1 cellular context compared by ENCODE assay signal in the genomic region with DNA sequence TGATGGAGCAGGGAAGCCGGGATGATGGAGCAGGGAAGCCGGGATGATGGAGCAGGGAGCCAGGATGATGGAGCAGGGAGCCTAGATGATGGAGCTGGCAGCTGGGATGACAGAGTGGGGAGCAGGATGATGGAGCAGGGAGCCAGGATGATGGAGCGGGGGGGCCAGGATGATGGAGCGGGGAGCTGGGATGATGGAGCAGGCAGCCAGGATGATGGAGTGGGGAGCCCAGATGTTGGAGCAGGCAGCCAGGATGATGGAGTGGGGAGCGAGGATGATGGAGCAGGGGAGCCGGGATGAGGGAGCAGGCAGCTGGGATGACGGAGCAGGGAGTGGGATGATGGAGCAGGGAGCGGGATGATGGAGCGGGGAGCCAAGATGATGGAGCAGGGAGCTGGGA.
TF ChIP-seq lines count a peak whose summit lies in the region.

No MANE protein-coding gene starts in this region.

TF ChIP-seq in HEK293, 187 proteins besides CTCF, POLR2A, EP300 and RAD21 (continued from another document and continues in another):
- TF ChIP-seq, protein P1, sequence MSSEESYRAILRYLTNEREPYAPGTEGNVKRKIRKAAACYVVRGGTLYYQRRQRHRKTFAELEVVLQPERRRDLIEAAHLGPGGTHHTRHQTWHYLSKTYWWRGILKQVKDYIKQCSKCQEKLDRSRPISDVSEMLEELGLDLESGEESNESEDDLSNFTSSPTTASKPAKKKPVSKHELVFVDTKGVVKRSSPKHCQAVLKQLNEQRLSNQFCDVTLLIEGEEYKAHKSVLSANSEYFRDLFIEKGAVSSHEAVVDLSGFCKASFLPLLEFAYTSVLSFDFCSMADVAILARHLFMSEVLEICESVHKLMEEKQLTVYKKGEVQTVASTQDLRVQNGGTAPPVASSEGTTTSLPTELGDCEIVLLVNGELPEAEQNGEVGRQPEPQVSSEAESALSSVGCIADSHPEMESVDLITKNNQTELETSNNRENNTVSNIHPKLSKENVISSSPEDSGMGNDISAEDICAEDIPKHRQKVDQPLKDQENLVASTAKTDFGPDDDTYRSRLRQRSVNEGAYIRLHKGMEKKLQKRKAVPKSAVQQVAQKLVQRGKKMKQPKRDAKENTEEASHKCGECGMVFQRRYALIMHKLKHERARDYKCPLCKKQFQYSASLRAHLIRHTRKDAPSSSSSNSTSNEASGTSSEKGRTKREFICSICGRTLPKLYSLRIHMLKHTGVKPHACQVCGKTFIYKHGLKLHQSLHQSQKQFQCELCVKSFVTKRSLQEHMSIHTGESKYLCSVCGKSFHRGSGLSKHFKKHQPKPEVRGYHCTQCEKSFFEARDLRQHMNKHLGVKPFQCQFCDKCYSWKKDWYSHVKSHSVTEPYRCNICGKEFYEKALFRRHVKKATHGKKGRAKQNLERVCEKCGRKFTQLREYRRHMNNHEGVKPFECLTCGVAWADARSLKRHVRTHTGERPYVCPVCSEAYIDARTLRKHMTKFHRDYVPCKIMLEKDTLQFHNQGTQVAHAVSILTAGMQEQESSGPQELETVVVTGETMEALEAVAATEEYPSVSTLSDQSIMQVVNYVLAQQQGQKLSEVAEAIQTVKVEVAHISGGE (tag by site-specific recombination; conservative IDR thresholded peaks at IDR 0.05; ENCODE audit: low read depth) = no peak
- TF ChIP-seq ZNF2 (tag by site-specific recombination; IDR thresholded peaks at IDR 0.05) (peak; percentile 74; the same call in 1 of the 2 replicates), ZNF701 (tag by site-specific recombination; IDR thresholded peaks at IDR 0.05) (no peak), ZNF426 (tag by site-specific recombination; IDR thresholded peaks at IDR 0.05) (no peak), ZNF654 (tag by site-specific recombination; IDR thresholded peaks at IDR 0.05; ENCODE audit: low read depth) (no peak), ZNF768 (tag by site-specific recombination; IDR thresholded peaks at IDR 0.05) (no peak), ZNF133 (tag by site-specific recombination; IDR thresholded peaks at IDR 0.05) (peak; percentile 40; the same call in 1 of the 2 replicates), MEIS1 (CRISPR knock-in tag; IDR thresholded peaks at IDR 0.05; ENCODE audit: borderline replicate concordance) (no peak), ZNF792 (tag by site-specific recombination; IDR thresholded peaks at IDR 0.05) (no peak), ZNF114 (tag by site-specific recombination; IDR thresholded peaks at IDR 0.05) (no peak), ZFP41 (tag by site-specific recombination; IDR thresholded peaks at IDR 0.05; ENCODE audit: borderline replicate concordance) (no peak; the same call in 1 of the 2 replicates), ZNF302 (tag by site-specific recombination; IDR thresholded peaks at IDR 0.05; ENCODE audit: low read depth) (no peak), ZNF132 (tag by site-specific recombination; IDR thresholded peaks at IDR 0.05; ENCODE audit: borderline replicate concordance) (no peak), ZBTB7A (tag by site-specific recombination; IDR thresholded peaks at IDR 0.05; ENCODE audit: low read depth) (peak; percentile 82; the same call in 1 of the 2 replicates), PRDM1 (tag by site-specific recombination; IDR thresholded peaks at IDR 0.05) (no peak), ZNF596 (tag by site-specific recombination; IDR thresholded peaks at IDR 0.05) (no peak), ZEB2 (tag by site-specific recombination; IDR thresholded peaks at IDR 0.05) (no peak), ZNF146 (tag by site-specific recombination; IDR thresholded peaks at IDR 0.05) (peak; percentile 41; the same call in 1 of the 2 replicates), FEZF1 (tag by site-specific recombination; IDR thresholded peaks at IDR 0.05) (no peak), SP2 (tag by site-specific recombination; IDR thresholded peaks at IDR 0.05) (peak; percentile 13; the same call in 1 of the 2 replicates), ZNF274 (IDR thresholded peaks at IDR 0.05; ENCODE audit: low read length) (no peak), ZNF274 (tag by site-specific recombination; IDR thresholded peaks at IDR 0.05; ENCODE audit: borderline replicate concordance) (no peak), ZNF600 (tag by site-specific recombination; IDR thresholded peaks at IDR 0.05) (no peak), ZXDB (tag by site-specific recombination; IDR thresholded peaks at IDR 0.05) (peak; percentile 30; the same call in 1 of the 2 replicates), ZNF138 (tag by site-specific recombination; IDR thresholded peaks at IDR 0.05; ENCODE audit: borderline replicate concordance) (no peak), ZNF23 (tag by site-specific recombination; IDR thresholded peaks at IDR 0.05; ENCODE audit: borderline replicate concordance) (no peak), ZNF266 (tag by site-specific recombination; IDR thresholded peaks at IDR 0.05; ENCODE audit: low read depth) (no peak), ZSCAN23 (tag by site-specific recombination; IDR thresholded peaks at IDR 0.05) (no peak), ZNF19 (tag by site-specific recombination; IDR thresholded peaks at IDR 0.05; ENCODE audit: low read depth) (no peak), ZNF677 (tag by site-specific recombination; IDR thresholded peaks at IDR 0.05) (no peak), ZBTB8A (tag by site-specific recombination; IDR thresholded peaks at IDR 0.05) (peak; percentile 18; the same call in 1 of the 2 replicates), ZNF366 (tag by site-specific recombination; conservative IDR thresholded peaks at IDR 0.05) (no peak), ZNF184 (tag by site-specific recombination; IDR thresholded peaks at IDR 0.05) (no peak), ZNF423 (tag by site-specific recombination; IDR thresholded peaks at IDR 0.05) (no peak; the same call in 1 of the 2 replicates), WT1 (tag by site-specific recombination; IDR thresholded peaks at IDR 0.05) (no peak), ZNF707 (tag by site-specific recombination; IDR thresholded peaks at IDR 0.05) (peak; percentile 53; the same call in 1 of the 2 replicates), ZNF10 (tag by site-specific recombination; IDR thresholded peaks at IDR 0.05) (no peak)
- TF ChIP-seq, protein P2, sequence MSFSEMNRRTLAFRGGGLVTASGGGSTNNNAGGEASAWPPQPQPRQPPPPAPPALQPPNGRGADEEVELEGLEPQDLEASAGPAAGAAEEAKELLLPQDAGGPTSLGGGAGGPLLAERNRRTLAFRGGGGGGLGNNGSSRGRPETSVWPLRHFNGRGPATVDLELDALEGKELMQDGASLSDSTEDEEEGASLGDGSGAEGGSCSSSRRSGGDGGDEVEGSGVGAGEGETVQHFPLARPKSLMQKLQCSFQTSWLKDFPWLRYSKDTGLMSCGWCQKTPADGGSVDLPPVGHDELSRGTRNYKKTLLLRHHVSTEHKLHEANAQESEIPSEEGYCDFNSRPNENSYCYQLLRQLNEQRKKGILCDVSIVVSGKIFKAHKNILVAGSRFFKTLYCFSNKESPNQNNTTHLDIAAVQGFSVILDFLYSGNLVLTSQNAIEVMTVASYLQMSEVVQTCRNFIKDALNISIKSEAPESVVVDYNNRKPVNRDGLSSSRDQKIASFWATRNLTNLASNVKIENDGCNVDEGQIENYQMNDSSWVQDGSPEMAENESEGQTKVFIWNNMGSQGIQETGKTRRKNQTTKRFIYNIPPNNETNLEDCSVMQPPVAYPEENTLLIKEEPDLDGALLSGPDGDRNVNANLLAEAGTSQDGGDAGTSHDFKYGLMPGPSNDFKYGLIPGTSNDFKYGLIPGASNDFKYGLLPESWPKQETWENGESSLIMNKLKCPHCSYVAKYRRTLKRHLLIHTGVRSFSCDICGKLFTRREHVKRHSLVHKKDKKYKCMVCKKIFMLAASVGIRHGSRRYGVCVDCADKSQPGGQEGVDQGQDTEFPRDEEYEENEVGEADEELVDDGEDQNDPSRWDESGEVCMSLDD (tag by site-specific recombination; IDR thresholded peaks at IDR 0.05) = peak; percentile 64; the same call in 1 of the 2 replicates
- TF ChIP-seq, protein P3, sequence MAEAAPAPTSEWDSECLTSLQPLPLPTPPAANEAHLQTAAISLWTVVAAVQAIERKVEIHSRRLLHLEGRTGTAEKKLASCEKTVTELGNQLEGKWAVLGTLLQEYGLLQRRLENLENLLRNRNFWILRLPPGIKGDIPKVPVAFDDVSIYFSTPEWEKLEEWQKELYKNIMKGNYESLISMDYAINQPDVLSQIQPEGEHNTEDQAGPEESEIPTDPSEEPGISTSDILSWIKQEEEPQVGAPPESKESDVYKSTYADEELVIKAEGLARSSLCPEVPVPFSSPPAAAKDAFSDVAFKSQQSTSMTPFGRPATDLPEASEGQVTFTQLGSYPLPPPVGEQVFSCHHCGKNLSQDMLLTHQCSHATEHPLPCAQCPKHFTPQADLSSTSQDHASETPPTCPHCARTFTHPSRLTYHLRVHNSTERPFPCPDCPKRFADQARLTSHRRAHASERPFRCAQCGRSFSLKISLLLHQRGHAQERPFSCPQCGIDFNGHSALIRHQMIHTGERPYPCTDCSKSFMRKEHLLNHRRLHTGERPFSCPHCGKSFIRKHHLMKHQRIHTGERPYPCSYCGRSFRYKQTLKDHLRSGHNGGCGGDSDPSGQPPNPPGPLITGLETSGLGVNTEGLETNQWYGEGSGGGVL (tag by site-specific recombination; IDR thresholded peaks at IDR 0.05) = 0 out of 2 replicates have a peak, but pooled peaks have one; percentile 7
- TF ChIP-seq, protein P4, sequence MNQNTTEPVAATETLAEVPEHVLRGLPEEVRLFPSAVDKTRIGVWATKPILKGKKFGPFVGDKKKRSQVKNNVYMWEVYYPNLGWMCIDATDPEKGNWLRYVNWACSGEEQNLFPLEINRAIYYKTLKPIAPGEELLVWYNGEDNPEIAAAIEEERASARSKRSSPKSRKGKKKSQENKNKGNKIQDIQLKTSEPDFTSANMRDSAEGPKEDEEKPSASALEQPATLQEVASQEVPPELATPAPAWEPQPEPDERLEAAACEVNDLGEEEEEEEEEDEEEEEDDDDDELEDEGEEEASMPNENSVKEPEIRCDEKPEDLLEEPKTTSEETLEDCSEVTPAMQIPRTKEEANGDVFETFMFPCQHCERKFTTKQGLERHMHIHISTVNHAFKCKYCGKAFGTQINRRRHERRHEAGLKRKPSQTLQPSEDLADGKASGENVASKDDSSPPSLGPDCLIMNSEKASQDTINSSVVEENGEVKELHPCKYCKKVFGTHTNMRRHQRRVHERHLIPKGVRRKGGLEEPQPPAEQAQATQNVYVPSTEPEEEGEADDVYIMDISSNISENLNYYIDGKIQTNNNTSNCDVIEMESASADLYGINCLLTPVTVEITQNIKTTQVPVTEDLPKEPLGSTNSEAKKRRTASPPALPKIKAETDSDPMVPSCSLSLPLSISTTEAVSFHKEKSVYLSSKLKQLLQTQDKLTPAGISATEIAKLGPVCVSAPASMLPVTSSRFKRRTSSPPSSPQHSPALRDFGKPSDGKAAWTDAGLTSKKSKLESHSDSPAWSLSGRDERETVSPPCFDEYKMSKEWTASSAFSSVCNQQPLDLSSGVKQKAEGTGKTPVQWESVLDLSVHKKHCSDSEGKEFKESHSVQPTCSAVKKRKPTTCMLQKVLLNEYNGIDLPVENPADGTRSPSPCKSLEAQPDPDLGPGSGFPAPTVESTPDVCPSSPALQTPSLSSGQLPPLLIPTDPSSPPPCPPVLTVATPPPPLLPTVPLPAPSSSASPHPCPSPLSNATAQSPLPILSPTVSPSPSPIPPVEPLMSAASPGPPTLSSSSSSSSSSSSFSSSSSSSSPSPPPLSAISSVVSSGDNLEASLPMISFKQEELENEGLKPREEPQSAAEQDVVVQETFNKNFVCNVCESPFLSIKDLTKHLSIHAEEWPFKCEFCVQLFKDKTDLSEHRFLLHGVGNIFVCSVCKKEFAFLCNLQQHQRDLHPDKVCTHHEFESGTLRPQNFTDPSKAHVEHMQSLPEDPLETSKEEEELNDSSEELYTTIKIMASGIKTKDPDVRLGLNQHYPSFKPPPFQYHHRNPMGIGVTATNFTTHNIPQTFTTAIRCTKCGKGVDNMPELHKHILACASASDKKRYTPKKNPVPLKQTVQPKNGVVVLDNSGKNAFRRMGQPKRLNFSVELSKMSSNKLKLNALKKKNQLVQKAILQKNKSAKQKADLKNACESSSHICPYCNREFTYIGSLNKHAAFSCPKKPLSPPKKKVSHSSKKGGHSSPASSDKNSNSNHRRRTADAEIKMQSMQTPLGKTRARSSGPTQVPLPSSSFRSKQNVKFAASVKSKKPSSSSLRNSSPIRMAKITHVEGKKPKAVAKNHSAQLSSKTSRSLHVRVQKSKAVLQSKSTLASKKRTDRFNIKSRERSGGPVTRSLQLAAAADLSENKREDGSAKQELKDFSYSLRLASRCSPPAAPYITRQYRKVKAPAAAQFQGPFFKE (tag by site-specific recombination; IDR thresholded peaks at IDR 0.05; ENCODE audit: borderline replicate concordance) = no peak
- TF ChIP-seq, protein P5, sequence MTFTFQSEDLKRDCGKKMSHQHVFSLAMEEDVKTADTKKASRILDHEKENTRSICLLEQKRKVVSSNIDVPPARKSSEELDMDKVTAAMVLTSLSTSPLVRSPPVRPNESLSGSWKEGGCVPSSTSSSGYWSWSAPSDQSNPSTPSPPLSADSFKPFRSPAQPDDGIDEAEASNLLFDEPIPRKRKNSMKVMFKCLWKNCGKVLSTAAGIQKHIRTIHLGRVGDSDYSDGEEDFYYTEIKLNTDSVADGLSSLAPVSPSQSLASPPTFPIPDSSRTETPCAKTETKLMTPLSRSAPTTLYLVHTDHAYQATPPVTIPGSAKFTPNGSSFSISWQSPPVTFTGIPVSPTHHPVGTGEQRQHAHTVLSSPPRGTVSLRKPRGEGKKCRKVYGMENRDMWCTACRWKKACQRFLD (tag by site-specific recombination; IDR thresholded peaks at IDR 0.05) = no peak
- TF ChIP-seq, protein P6, sequence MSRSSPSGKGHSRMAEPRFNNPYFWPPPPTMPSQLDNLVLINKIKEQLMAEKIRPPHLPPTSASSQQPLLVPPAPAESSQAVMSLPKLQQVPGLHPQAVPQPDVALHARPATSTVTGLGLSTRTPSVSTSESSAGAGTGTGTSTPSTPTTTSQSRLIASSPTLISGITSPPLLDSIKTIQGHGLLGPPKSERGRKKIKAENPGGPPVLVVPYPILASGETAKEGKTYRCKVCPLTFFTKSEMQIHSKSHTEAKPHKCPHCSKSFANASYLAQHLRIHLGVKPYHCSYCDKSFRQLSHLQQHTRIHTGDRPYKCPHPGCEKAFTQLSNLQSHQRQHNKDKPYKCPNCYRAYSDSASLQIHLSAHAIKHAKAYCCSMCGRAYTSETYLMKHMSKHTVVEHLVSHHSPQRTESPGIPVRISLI (tag by site-specific recombination; IDR thresholded peaks at IDR 0.05) = no peak
- TF ChIP-seq, protein P7, sequence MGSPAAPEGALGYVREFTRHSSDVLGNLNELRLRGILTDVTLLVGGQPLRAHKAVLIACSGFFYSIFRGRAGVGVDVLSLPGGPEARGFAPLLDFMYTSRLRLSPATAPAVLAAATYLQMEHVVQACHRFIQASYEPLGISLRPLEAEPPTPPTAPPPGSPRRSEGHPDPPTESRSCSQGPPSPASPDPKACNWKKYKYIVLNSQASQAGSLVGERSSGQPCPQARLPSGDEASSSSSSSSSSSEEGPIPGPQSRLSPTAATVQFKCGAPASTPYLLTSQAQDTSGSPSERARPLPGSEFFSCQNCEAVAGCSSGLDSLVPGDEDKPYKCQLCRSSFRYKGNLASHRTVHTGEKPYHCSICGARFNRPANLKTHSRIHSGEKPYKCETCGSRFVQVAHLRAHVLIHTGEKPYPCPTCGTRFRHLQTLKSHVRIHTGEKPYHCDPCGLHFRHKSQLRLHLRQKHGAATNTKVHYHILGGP (tag by site-specific recombination; IDR thresholded peaks at IDR 0.05) = no peak
